20 cellular contexts compared by ENCODE assay signal in the genomic region with DNA sequence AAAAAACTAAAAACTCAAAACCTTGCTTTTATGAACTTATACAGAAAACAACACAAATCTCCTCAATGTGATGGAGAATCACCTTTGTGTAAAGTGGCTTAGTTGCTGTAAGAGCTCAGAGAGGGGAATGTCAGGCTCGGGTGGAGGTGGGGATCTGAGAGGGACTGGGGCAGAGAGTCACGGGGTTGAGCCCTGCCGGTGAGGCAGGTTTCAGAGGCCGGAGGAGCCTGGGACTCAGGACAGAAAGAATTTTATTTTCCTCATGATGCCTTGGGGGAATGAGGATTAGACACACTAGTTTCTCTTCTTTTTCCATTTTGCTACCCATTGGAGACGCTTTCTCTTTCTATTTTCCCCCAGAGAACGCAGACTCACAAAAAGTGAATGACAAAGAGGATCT.
DNase-seq lines count a peak whose midpoint lies in the region; ATAC-seq and TF ChIP-seq lines count a peak whose summit lies in the region.
"Had no signal": no experiment of that assay in that cellular context is flagged by ENCODE, and none has a peak within 500 bp of the region (broad histone marks: within the 10 kb centered on the region; RNA-seq: fewer than 3 reads in every experiment).

No MANE protein-coding gene starts in this region.

- H3K36me3 Mint-ChIP-seq in GM23338 (ENCODE audit: low read depth): no peaks in the 10 kb centered on the region
- no peaks in the 10 kb centered on the region for H3K36me3 Mint-ChIP-seq in mesothelial cell of epicardium
- H3K36me3 Mint-ChIP-seq in type B pancreatic cell: no peaks in the 10 kb centered on the region
- no peaks in the 10 kb centered on the region for H3K36me3 Mint-ChIP-seq in naive thymus-derived CD8-positive, alpha-beta T cell
- H3K36me3 Mint-ChIP-seq: CD14-positive monocyte; CD8-positive, alpha-beta memory T cell had no signal

- H3K4me2 ChIP-seq in GM23338: no peak overlapping the region
- H3K4me2 ChIP-seq: A549; BLaER1 treated with 17β-estradiol and CSF1 and Interleukin-3, amounts not matched to agents 10 nM and 100 nM had no signal

- H3K27me3 Mint-ChIP-seq in GM23338 (ENCODE audit: insufficient read depth, low read depth, poor library complexity) (peaks cover 10% of the 10 kb centered on the region), mesothelial cell of epicardium (ENCODE audit: low read depth) (peaks cover 13% of the 10 kb centered on the region), type B pancreatic cell (no peaks in the 10 kb centered on the region)
- peaks cover 0 to 19% (median 3%) of the 10 kb centered on the region in 5 donors for H3K27me3 Mint-ChIP-seq in naive thymus-derived CD8-positive, alpha-beta T cell
- H3K27me3 Mint-ChIP-seq: CD4-positive, alpha-beta T cell had no signal

- H3K79me2 ChIP-seq in GM23338 (replicated peaks; ENCODE audit: insufficient read depth): no peaks in the 10 kb centered on the region

- no peak for DNase-seq in GM23338 (ENCODE audit: low spot score)
- peak; percentile 70 for DNase-seq in SK-MEL-5 (ENCODE audit: low read depth, low spot score)
- no peak for DNase-seq in mesothelial cell of epicardium (ENCODE audit: low spot score in 2 of 2, unreplicated experiment in 2 of 2)
- no peak for DNase-seq in type B pancreatic cell (ENCODE audit: extremely low spot score, unreplicated experiment)
- no peak for DNase-seq in naive thymus-derived CD8-positive, alpha-beta T cell
- DNase-seq: 8988T; ACHN; AML-193; BE2C; CD4-positive, alpha-beta T cell; CD8-positive, alpha-beta memory T cell; DMS53; DMS79 treated with DMSO at 0.1 percent for 48 hours; GM23248 had no signal

- no peaks in the 10 kb centered on the region for H3K36me3 ChIP-seq in GM23338 (ENCODE audit: insufficient read depth)
- H3K36me3 ChIP-seq: BE2C; BLaER1 treated with 17β-estradiol and CSF1 and Interleukin-3, amounts not matched to agents 10 nM and 100 nM; HAP-1 had no signal

- H3K9me2 ChIP-seq in GM23338 (ENCODE audit: insufficient read depth): no peaks in the 10 kb centered on the region

- in situ Hi-C loops in SK-MEL-5 (cut with HindIII; ENCODE audit: low pct_unique_long_range_greater_than_20kb, low sequenced_read_pairs): no loop called here

- H3K27me3 ChIP-seq in GM23338 (ENCODE audit: insufficient read depth): no peaks in the 10 kb centered on the region
- H3K27me3 ChIP-seq: BLaER1 treated with 17β-estradiol and CSF1 and Interleukin-3, amounts not matched to agents 10 nM and 100 nM had no signal

- H3K4me1 ChIP-seq in GM23338 (ENCODE audit: insufficient read depth): no peaks in the 10 kb centered on the region
- H3K4me1 ChIP-seq: A549; BE2C; BLaER1 treated with 17β-estradiol and CSF1 and Interleukin-3, amounts not matched to agents 10 nM and 100 nM; HAP-1 had no signal

- ATAC-seq in GM23338 (peak; percentile 46), GM21619 (IDR thresholded peaks at IDR 0.05; ENCODE audit: unreplicated experiment) (no peak), HG03432 (IDR thresholded peaks at IDR 0.05; ENCODE audit: unreplicated experiment) (no peak)
- ATAC-seq in naive thymus-derived CD8-positive, alpha-beta T cell: no peak
- ATAC-seq: A549 had no signal

- H3K27ac Mint-ChIP-seq in GM23338 (no peak overlapping the region), mesothelial cell of epicardium (peak overlapping the region; percentile 14), type B pancreatic cell (peak overlapping the region; percentile 30)
- H3K27ac Mint-ChIP-seq in naive thymus-derived CD8-positive, alpha-beta T cell: no peak overlapping the region
- H3K27ac Mint-ChIP-seq: CD14-positive monocyte; CD4-positive, alpha-beta T cell had no signal

- H3K9me3 Mint-ChIP-seq in GM23338 (no peaks in the 10 kb centered on the region), mesothelial cell of epicardium (no peaks in the 10 kb centered on the region), type B pancreatic cell (peaks cover 5% of the 10 kb centered on the region)
- H3K9me3 Mint-ChIP-seq in naive thymus-derived CD8-positive, alpha-beta T cell: peaks cover 0 to 2% (median 0%) of the 10 kb centered on the region in 9 donors
- H3K9me3 Mint-ChIP-seq: CD4-positive, alpha-beta T cell; CD8-positive, alpha-beta memory T cell had no signal

- H3F3A ChIP-seq in GM23338 (replicated peaks; ENCODE audit: low read depth): no peaks in the 10 kb centered on the region

- peaks cover 4% of the 10 kb centered on the region for H3K4me1 Mint-ChIP-seq in GM23338
- peaks cover 11% of the 10 kb centered on the region for H3K4me1 Mint-ChIP-seq in mesothelial cell of epicardium
- peaks cover 11% of the 10 kb centered on the region for H3K4me1 Mint-ChIP-seq in type B pancreatic cell (ENCODE audit: unreplicated experiment)
- H3K4me1 Mint-ChIP-seq in naive thymus-derived CD8-positive, alpha-beta T cell: no peaks in the 10 kb centered on the region
- H3K4me1 Mint-ChIP-seq: CD14-positive monocyte; CD8-positive, alpha-beta memory T cell had no signal

- no peaks in the 10 kb centered on the region for H4K20me1 ChIP-seq in GM23338 (replicated peaks; ENCODE audit: insufficient read depth)
- H4K20me1 ChIP-seq: BLaER1 treated with 17β-estradiol and CSF1 and Interleukin-3, amounts not matched to agents 10 nM and 100 nM had no signal

- POLR2A ChIA-PET in naive thymus-derived CD8-positive, alpha-beta T cell (lab: Charles Lee): no interaction called here

- TF ChIP-seq CTCF in GM23338 (conservative IDR thresholded peaks at IDR 0.05; ENCODE audit: low read depth in 2 of 2) (no peak), mesothelial cell of epicardium (IDR thresholded peaks at IDR 0.05; ENCODE audit: unreplicated experiment) (no peak), type B pancreatic cell (conservative IDR thresholded peaks at IDR 0.05) (no peak)

- no peak overlapping the region for H3K4me3 Mint-ChIP-seq in GM23338
- H3K4me3 Mint-ChIP-seq in mesothelial cell of epicardium: no peak overlapping the region
- H3K4me3 Mint-ChIP-seq in type B pancreatic cell: no peak overlapping the region
- no peak overlapping the region for H3K4me3 Mint-ChIP-seq in naive thymus-derived CD8-positive, alpha-beta T cell
- H3K4me3 Mint-ChIP-seq: CD4-positive, alpha-beta T cell; CD8-positive, alpha-beta memory T cell had no signal

- H3K4me3 ChIP-seq in GM23338: no peak overlapping the region
- H3K4me3 ChIP-seq: A549; BLaER1 treated with 17β-estradiol and CSF1 and Interleukin-3, amounts not matched to agents 10 nM and 100 nM; GM23248; HAP-1 had no signal

- peak overlapping the region; percentile 59; the same call in 1 of the 2 replicates for H2AFZ ChIP-seq in GM23338
- H2AFZ ChIP-seq: GM23248 had no signal

- no peak overlapping the region for H3K27ac ChIP-seq in GM23338 (ENCODE audit: low read depth)
- H3K27ac ChIP-seq: A549; BLaER1 treated with 17β-estradiol and CSF1 and Interleukin-3, amounts not matched to agents 10 nM and 100 nM; GM23248 had no signal

TF ChIP-seq in GM23338, 12 proteins besides CTCF, POLR2A, EP300 and RAD21 (continues in another document):
- no peak for TF ChIP-seq NANOG (IDR thresholded peaks at IDR 0.05; ENCODE audit: borderline replicate concordance)
- TF ChIP-seq EZH2 (IDR thresholded peaks at IDR 0.05; ENCODE audit: low read depth, unreplicated experiment): no peak
- no peak for TF ChIP-seq ZNF114 (CRISPR knock-in tag; IDR thresholded peaks at IDR 0.05)
- no peak for TF ChIP-seq POLR2AphosphoS5 (IDR thresholded peaks at IDR 0.05; ENCODE audit: low read depth)

Comparison
In these comparisons a context has a peak if more than half of its experiments do, and no peak if none do; other contexts are left out.
1. H3K27ac Mint-ChIP-seq: peak in mesothelial cell of epicardium (single experiment) and type B pancreatic cell (single experiment); none in GM23338 (single experiment) and naive thymus-derived CD8-positive, alpha-beta T cell (0 of 10).